8 cellular contexts compared by ENCODE assay signal in the genomic region with DNA sequence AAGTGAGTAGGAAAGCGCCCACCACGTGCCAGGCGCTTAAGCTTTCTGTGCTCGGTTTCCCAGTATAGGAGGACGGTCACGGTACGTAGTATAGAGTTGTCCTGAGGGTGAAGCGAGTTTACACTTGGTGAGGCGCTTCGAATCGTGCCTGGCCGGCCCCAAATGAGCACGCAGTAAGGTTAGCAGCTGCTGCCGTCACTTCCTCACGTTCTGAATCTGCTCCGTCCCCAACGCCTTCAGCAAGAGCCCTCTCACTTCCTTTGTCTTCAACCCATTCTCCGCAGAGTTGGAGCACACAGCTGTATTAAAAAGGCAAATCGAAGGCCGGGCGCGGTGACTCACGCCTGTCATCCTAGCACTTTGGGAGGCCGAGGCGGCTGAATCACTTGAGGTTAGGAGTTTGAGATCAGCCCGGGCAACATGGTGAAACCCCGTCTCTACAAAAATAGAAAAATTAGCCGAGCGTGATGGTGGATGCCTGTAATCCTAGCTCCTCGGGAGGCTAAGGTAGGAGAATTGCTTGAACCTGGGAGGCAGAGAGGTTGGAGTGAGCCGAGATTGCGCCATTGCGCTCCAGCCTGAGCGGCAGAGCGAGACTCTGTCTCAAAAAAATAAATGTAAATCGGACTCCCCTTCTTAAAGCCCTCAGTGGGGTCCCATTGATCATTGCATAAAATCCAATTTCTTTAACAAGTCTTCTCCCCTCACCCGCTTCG. TPM values are rescaled to one million over a fixed set of nuclear protein-coding genes. Genes with fewer than 3 reads are reported as not detected.
DNase-seq lines count a peak whose midpoint lies in the region; ATAC-seq, FAIRE-seq and TF ChIP-seq lines count a peak whose summit lies in the region.

No MANE protein-coding gene starts in this region.

- TSS peak; percentile 39 for BruUV-seq in mammary epithelial cell (replicated peaks; lab: Mats Ljungman, UMichigan)

- peaks cover 51% of the 10 kb centered on the region for H3K79me2 ChIP-seq in mammary epithelial cell (ENCODE audit: insufficient read depth, low read length)

- dilution Hi-C loops in mammary epithelial cell (cut with HindIII; ENCODE audit: low sequenced_read_pairs): no loop called here

- no peak for TF ChIP-seq CTCF in WERI-Rb-1 (IDR thresholded peaks at IDR 0.05; ENCODE audit: low read depth, low read length)
- TF ChIP-seq CTCF in mammary epithelial cell (conservative IDR thresholded peaks at IDR 0.05 in 1 of 2, IDR thresholded peaks at IDR 0.05 in 1 of 2; ENCODE audit: extremely low read depth in 1 of 2, insufficient read depth in 1 of 2, low read depth in 1 of 2, low read length in 2 of 2): no peak
- TF ChIP-seq CTCF in kidney epithelial cell (IDR thresholded peaks at IDR 0.05; ENCODE audit: insufficient read depth, low read length, poor library complexity, severe bottlenecking): no peak

- TF ChIP-seq POLR2A in GM12892 (IDR thresholded peaks at IDR 0.05; ENCODE audit: low read depth, low read length): peak; percentile 59; the same call in 1 of the 2 replicates

- peaks cover 25% of the 10 kb centered on the region for H3K4me1 ChIP-seq in mammary epithelial cell (ENCODE audit: insufficient read depth, low read length)

- H3K4me3 ChIP-seq in WERI-Rb-1 (ENCODE audit: low read depth, low read length) (peak overlapping the region; percentile 90), mammary epithelial cell (replicated peaks in 1 of 3; ENCODE audit: insufficient read depth in 1 of 3, low read depth in 2 of 3, low read length in 3 of 3) (peak overlapping the region; percentile 46 to 92 (median 81)), kidney epithelial cell (ENCODE audit: low read depth, low read length) (peak overlapping the region; percentile 67)

- ATAC-seq in HG02678 (IDR thresholded peaks at IDR 0.05; ENCODE audit: unreplicated experiment): peak; percentile 33

- 7% methylated on average over 33 of the region's 38 CpGs for whole genome bisulfite sequencing in mammary epithelial cell (ENCODE audit: low coverage, missing lambda C conversion rate)

- DNase-seq in GM12892 (ENCODE audit: insufficient read length) (peak; percentile 40), NCI-H146 (lab: John Stamatoyannopoulos, UW) (peak; percentile 86), WERI-Rb-1 (no peak), mammary epithelial cell (peak; percentile 91), kidney epithelial cell (ENCODE audit: low read depth) (peak; percentile 74), D341Med (ENCODE audit: low spot score) (no peak)
- peak; percentile 73 to 76 for DNase-seq in stimulated activated CD4-positive, alpha-beta T cell treated with anti-CD3 and anti-CD28 coated beads, Interleukin-1b, Interleukin-23, amount 100 ng/mL, for 4 hours (ENCODE audit: low read depth in 2 of 2)

- CTCF ChIA-PET in mammary epithelial cell (lab: Charles Lee; ENCODE audit: low non-redundant PET): interaction anchor here (0.7 kb wide), 1 partner anchor 17 kb away, joined by 8 read pairs; no protein-coding TSS in a partner anchor

- H4K20me1 ChIP-seq in mammary epithelial cell (ENCODE audit: insufficient read depth, low read length): no peaks in the 10 kb centered on the region

- peak overlapping the region; percentile 91 for H3K4me2 ChIP-seq in mammary epithelial cell (ENCODE audit: insufficient read depth, low read depth, low read length)

- peak overlapping the region; percentile 87 for H3K27ac ChIP-seq in WERI-Rb-1
- H3K27ac ChIP-seq in mammary epithelial cell (ENCODE audit: insufficient read depth, low read depth, low read length): peak overlapping the region; percentile 88

- in situ Hi-C loops in mammary epithelial cell (cut with MboI; ENCODE audit: low sequenced_read_pairs in 2 of 2): no loop called here

- H3K9me3 ChIP-seq in WERI-Rb-1 (ENCODE audit: severe bottlenecking) (no peaks in the 10 kb centered on the region), mammary epithelial cell (replicated peaks; ENCODE audit: insufficient read depth, low read length) (no peaks in the 10 kb centered on the region)

- peak overlapping the region; percentile 84 for H2AFZ ChIP-seq in mammary epithelial cell (ENCODE audit: low read depth, low read length)

- FAIRE-seq in GM12892 (lab: Jason Lieb, UNC): peak; percentile 95

- peak overlapping the region; percentile 91 for H3K9ac ChIP-seq in mammary epithelial cell (ENCODE audit: insufficient read depth, low read length)

- intact Hi-C loops in mammary epithelial cell (cut with micrococcal nuclease): loop anchor here (2.0 to 10.0 kb wide), 3 partner anchors 16 to 1404 kb away; a partner anchor contains a TSS

- H3K36me3 ChIP-seq in WERI-Rb-1 (peaks cover 14% of the 10 kb centered on the region), mammary epithelial cell (ENCODE audit: insufficient read depth, low read length) (peaks cover 2% of the 10 kb centered on the region), kidney epithelial cell (ENCODE audit: control insufficient read depth, insufficient read depth, low read length) (no peaks in the 10 kb centered on the region)

- H3K27me3 ChIP-seq in WERI-Rb-1 (ENCODE audit: insufficient read depth, low read depth, severe bottlenecking) (no peaks in the 10 kb centered on the region), mammary epithelial cell (ENCODE audit: insufficient read depth, low read length) (no peaks in the 10 kb centered on the region), kidney epithelial cell (ENCODE audit: control insufficient read depth, insufficient read depth, low read length) (no peaks in the 10 kb centered on the region)

RNA-seq across cellular contexts. Expression of a gene that starts 0.7 kb away (rescaled TPM):
- 34.1 TPM for polyA plus RNA-seq in GM12892 (2012; ENCODE audit: missing spikeins)
- 10 to 100 TPM; 21.8 to 29.0 TPM for total RNA-seq in mammary epithelial cell
- polyA plus RNA-seq in mammary epithelial cell: 25.5 TPM
- polyA minus RNA-seq in mammary epithelial cell: 51.8 TPM
- total RNA-seq in kidney epithelial cell: 22.9 and 24.2 TPM in 2 replicates

RNA-seq across cellular contexts. Expression of a gene that starts 1.9 kb away (rescaled TPM):
- 11.0 TPM for polyA plus RNA-seq in GM12892 (2012; ENCODE audit: missing spikeins)
- total RNA-seq in mammary epithelial cell: 10 to 100 TPM in 1 of 2 donors, 1 to 10 TPM in 1; 4.0 to 13.8 TPM
- polyA plus RNA-seq in mammary epithelial cell: 6.7 TPM
- not detected for polyA minus RNA-seq in mammary epithelial cell
- total RNA-seq in kidney epithelial cell: 3.3 and 12.8 TPM in 2 replicates

Comparison
In these comparisons a context has a peak if more than half of its experiments do, and no peak if none do; other contexts are left out.
1. DNase-seq: peak in GM12892 (single experiment), NCI-H146 (single experiment), mammary epithelial cell (single experiment), kidney epithelial cell (single experiment) and stimulated activated CD4-positive, alpha-beta T cell treated with anti-CD3 and anti-CD28 coated beads, Interleukin-1b, Interleukin-23, amount 100 ng/mL, for 4 hours (2 of 2); none in WERI-Rb-1 (single experiment) and D341Med (single experiment).
2. Peak in every context shown above with its lines, with median percentiles within 50 percentile points of each other: H3K4me3 ChIP-seq.